ENCODE assay signal across 13 cellular contexts in the genomic region with DNA sequence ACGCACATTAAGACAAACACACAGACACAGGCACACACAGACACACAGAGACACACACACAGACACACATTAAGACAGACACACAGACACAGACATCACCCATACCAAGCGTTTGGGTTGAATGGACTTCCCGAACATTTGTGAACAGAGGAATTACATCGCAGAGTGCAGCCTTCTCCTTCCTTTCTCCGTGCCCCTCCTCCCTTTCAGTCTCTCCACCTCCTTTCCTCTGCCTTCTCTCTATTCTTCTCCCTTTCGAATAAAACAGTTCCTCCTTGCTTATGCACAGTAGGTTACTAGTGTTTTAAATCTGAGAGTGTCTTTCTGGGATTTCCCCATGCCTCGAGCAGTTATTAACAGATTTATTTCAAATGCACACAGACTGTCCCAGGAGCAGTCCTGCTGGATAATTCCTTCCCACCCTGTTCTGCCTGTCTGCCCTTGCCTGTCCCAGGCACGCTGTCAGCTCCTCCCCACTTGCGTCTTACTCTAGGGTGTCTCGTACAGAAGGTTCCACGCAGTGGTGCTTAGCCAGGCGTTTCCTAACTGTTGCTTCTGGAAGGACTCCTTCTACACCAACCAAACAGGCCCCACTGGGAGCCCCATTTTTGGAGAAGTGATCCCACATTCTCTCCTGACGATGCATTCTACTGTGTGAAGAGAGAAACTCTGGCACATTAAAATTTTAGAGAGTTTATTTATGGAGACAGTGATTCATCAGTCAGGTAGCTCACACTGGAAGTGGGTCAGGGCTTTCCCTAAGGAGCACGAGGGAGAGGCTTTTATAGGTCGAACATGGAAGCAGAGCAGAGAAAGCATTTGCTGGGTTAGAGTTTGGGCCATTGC.
DNase-seq lines count a peak whose midpoint lies in the region; ATAC-seq and TF ChIP-seq lines count a peak whose summit lies in the region.
"Had no signal": no experiment of that assay in that cellular context is flagged by ENCODE, and none has a peak within 500 bp of the region (broad histone marks: within the 10 kb centered on the region; RNA-seq: fewer than 3 reads in every experiment).

No MANE protein-coding gene starts in this region.

- peak; percentile 51 for DNase-seq in EH (ENCODE audit: low read depth)
- DNase-seq in WERI-Rb-1, result peak; percentile 25
- peak; percentile 80 for DNase-seq in left ventricle myocardium superior
- peak; percentile 75 for DNase-seq in sciatic nerve (ENCODE audit: low spot score)
- DNase-seq in dedifferentiated amniotic fluid mesenchymal stem cell (ENCODE audit: extremely low spot score), result no peak
- DNase-seq in NCI-H82 (lab: John Stamatoyannopoulos, UW), result no peak
- DNase-seq: activated CD4-positive, alpha-beta T cell treated with anti-CD3 and anti-CD28 coated beads, Interleukin-2, amount 10 ng/mL, durations not matched to agents 24 days and 14 days; erythroblast; naive thymus-derived CD8-positive, alpha-beta T cell; PC-3 had no signal

- TF ChIP-seq CTCF in WERI-Rb-1 (IDR thresholded peaks at IDR 0.05; ENCODE audit: low read depth, low read length), result no peak

- intact Hi-C loops in left ventricle myocardium superior (cut with micrococcal nuclease), result no loop called here
- intact Hi-C loops in sciatic nerve (cut with DNase I), result no loop called here

- H3K9me3 ChIP-seq in WERI-Rb-1 (ENCODE audit: severe bottlenecking), result no peaks in the 10 kb centered on the region

- peaks cover 16% of the 10 kb centered on the region for H3K36me3 ChIP-seq in WERI-Rb-1

- ATAC-seq in left ventricle myocardium superior (peak; percentile 96), sciatic nerve (peak; percentile 97), GM21360 (IDR thresholded peaks at IDR 0.05; ENCODE audit: unreplicated experiment) (no peak), GM19467 (IDR thresholded peaks at IDR 0.05; ENCODE audit: unreplicated experiment) (no peak)
- ATAC-seq: naive thymus-derived CD8-positive, alpha-beta T cell; PC-3 had no signal

- no peaks in the 10 kb centered on the region for H3K27me3 ChIP-seq in WERI-Rb-1 (ENCODE audit: insufficient read depth, low read depth, severe bottlenecking)

- H3K27ac ChIP-seq in WERI-Rb-1, result no peak overlapping the region
- H3K27ac ChIP-seq: C4-2B had no signal

- no peak overlapping the region for H3K4me3 ChIP-seq in WERI-Rb-1 (ENCODE audit: low read depth, low read length)

Comparison
In these comparisons a context has a peak if more than half of its experiments do, and no peak if none do; other contexts are left out.
1. DNase-seq: peak in EH (single experiment), WERI-Rb-1 (single experiment), left ventricle myocardium superior (single experiment) and sciatic nerve (single experiment); none in dedifferentiated amniotic fluid mesenchymal stem cell (single experiment) and NCI-H82 (single experiment).
2. ATAC-seq: peak in left ventricle myocardium superior (single experiment) and sciatic nerve (single experiment); none in GM21360 (single experiment) and GM19467 (single experiment).